ENCODE assay signal across 8 cellular contexts in the genomic region with DNA sequence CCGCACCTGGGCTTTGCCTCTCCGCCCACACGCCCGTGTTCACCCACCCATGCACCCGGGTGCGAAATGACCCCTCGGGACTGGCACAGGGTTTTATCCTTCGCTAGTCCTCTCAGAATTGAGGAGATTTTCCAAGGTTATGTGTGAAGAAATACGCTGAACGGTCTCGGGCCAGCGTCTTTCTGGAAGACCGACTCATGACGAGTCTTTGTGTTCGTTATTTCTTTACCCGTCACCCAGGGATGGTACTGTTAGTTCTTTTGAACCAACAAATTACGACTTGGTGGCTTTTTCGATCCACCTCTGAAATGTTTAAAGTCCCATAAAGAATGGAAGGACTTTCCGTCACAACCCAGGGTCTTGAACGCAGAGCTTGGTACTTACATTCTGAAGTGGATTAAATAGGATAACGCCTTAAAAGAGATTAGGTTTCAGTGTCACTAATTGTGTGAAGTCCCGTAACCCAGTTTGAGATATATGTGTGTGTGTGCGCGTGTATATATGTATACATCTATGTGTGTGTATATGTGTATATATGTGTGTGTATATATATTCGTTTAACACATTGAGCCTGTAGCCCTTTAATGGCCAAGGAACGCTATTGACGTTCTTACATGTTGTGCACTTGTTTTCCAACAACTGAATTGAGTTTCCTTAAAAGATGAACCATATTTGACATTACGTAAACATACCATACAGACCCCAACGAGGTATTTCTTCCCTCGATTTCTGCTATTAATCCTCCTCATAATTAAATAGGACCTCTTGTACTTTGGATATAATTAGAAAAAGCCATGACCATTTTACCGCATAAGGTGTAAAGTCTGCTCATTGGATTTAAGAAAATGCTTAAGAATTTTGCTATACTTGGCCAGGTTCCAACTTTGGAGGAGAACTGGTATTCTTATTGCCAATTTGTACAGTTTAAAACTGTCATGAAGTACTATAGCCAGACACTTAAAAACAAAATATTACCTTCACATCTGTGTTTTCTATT. TPM values are rescaled to one million over a fixed set of nuclear protein-coding genes. Genes with fewer than 3 reads are reported as not detected.
A peak's percentile ranks its signal among the peaks of the same experiment; 100 is the strongest.
DNase-seq lines count a peak whose midpoint lies in the region; ATAC-seq and TF ChIP-seq lines count a peak whose summit lies in the region.

No MANE protein-coding gene starts in this region.

- H3K36me3 Mint-ChIP-seq in activated CD4-positive, alpha-beta T cell treated with anti-CD3 and anti-CD28 coated beads, Interleukin-2, amount 10 ng/mL, durations not matched to agents 24 days and 14 days (ENCODE audit: low read depth): peaks cover 17% of the 10 kb centered on the region
- H3K36me3 Mint-ChIP-seq in type B pancreatic cell: peaks cover 10% of the 10 kb centered on the region

- H3K4me3 ChIP-seq in cardiac fibroblast (replicated peaks in 1 of 2; ENCODE audit: low read depth in 2 of 2, low read length in 2 of 2): peak overlapping the region; percentile 75 to 83

- TF ChIP-seq CTCF in cardiac fibroblast (IDR thresholded peaks at IDR 0.05; ENCODE audit: low read depth, low read length): no peak
- TF ChIP-seq CTCF in type B pancreatic cell (conservative IDR thresholded peaks at IDR 0.05): no peak

- intact Hi-C loops in activated CD4-positive, alpha-beta T cell treated with anti-CD3 and anti-CD28 coated beads, Interleukin-2, amount 10 ng/mL, durations not matched to agents 24 days and 14 days (cut with micrococcal nuclease): loop anchor here (1.0 kb wide), 3 partner anchors 17 to 154 kb away; a partner anchor contains a TSS

- DNase-seq in activated CD4-positive, alpha-beta T cell treated with anti-CD3 and anti-CD28 coated beads, Interleukin-2, amount 10 ng/mL, durations not matched to agents 24 days and 14 days: no peak
- no peak for DNase-seq in activated CD4-positive, alpha-beta T cell treated with anti-CD3 and anti-CD28 coated beads, Interleukin-2, amount 50 U/mL, for 1 hour
- peak; percentile 53 for DNase-seq in NCI-H748 (lab: John Stamatoyannopoulos, UW; ENCODE audit: unreplicated experiment)
- DNase-seq in cardiac fibroblast (ENCODE audit: low read depth in 2 of 2): peak; percentile 38 to 51
- peak; percentile 30 to 42 for DNase-seq in lung microvascular endothelial cell (ENCODE audit: low read depth in 2 of 2)
- DNase-seq in type B pancreatic cell (ENCODE audit: extremely low spot score, unreplicated experiment): no peak

- peak overlapping the region; percentile 95 for H3K4me3 Mint-ChIP-seq in activated CD4-positive, alpha-beta T cell treated with anti-CD3 and anti-CD28 coated beads, Interleukin-2, amount 10 ng/mL, durations not matched to agents 24 days and 14 days
- H3K4me3 Mint-ChIP-seq in type B pancreatic cell: peak overlapping the region; percentile 99

- ATAC-seq in GM19452 (IDR thresholded peaks at IDR 0.05; ENCODE audit: unreplicated experiment) (no peak), GM18873 (IDR thresholded peaks at IDR 0.05; ENCODE audit: low FRiP score, unreplicated experiment) (no peak)

- H3K27ac Mint-ChIP-seq in activated CD4-positive, alpha-beta T cell treated with anti-CD3 and anti-CD28 coated beads, Interleukin-2, amount 10 ng/mL, durations not matched to agents 24 days and 14 days: peak overlapping the region; percentile 99
- peak overlapping the region; percentile 99 for H3K27ac Mint-ChIP-seq in type B pancreatic cell

- no peaks in the 10 kb centered on the region for H3K27me3 Mint-ChIP-seq in activated CD4-positive, alpha-beta T cell treated with anti-CD3 and anti-CD28 coated beads, Interleukin-2, amount 10 ng/mL, durations not matched to agents 24 days and 14 days
- H3K27me3 Mint-ChIP-seq in type B pancreatic cell: no peaks in the 10 kb centered on the region

- no peaks in the 10 kb centered on the region for H3K9me3 Mint-ChIP-seq in activated CD4-positive, alpha-beta T cell treated with anti-CD3 and anti-CD28 coated beads, Interleukin-2, amount 10 ng/mL, durations not matched to agents 24 days and 14 days
- H3K9me3 Mint-ChIP-seq in type B pancreatic cell: no peaks in the 10 kb centered on the region

- peaks cover 56% of the 10 kb centered on the region for H3K4me1 Mint-ChIP-seq in activated CD4-positive, alpha-beta T cell treated with anti-CD3 and anti-CD28 coated beads, Interleukin-2, amount 10 ng/mL, durations not matched to agents 24 days and 14 days
- H3K4me1 Mint-ChIP-seq in type B pancreatic cell (ENCODE audit: unreplicated experiment): peaks cover 55% of the 10 kb centered on the region

RNA-seq across cellular contexts. Expression of a gene that starts 0.9 kb away (rescaled TPM):
- 103 and 106 TPM in 2 replicates for total RNA-seq in activated CD4-positive, alpha-beta T cell treated with anti-CD3 and anti-CD28 coated beads, Interleukin-2, amount 10 ng/mL, durations not matched to agents 24 days and 14 days
- total RNA-seq in lung microvascular endothelial cell: 43.1 and 43.2 TPM in 2 replicates
- total RNA-seq in type B pancreatic cell (ENCODE audit: low replicate concordance): 56.5 and 67.2 TPM in 2 replicates

Comparison
In these comparisons a context has a peak if more than half of its experiments do, and no peak if none do; other contexts are left out.
1. DNase-seq: peak in NCI-H748 (single experiment), cardiac fibroblast (2 of 2) and lung microvascular endothelial cell (2 of 2); none in activated CD4-positive, alpha-beta T cell treated with anti-CD3 and anti-CD28 coated beads, Interleukin-2, amount 10 ng/mL, durations not matched to agents 24 days and 14 days (single experiment), activated CD4-positive, alpha-beta T cell treated with anti-CD3 and anti-CD28 coated beads, Interleukin-2, amount 50 U/mL, for 1 hour (single experiment) and type B pancreatic cell (single experiment).